18 cellular contexts compared by ENCODE assay signal in the genomic region with DNA sequence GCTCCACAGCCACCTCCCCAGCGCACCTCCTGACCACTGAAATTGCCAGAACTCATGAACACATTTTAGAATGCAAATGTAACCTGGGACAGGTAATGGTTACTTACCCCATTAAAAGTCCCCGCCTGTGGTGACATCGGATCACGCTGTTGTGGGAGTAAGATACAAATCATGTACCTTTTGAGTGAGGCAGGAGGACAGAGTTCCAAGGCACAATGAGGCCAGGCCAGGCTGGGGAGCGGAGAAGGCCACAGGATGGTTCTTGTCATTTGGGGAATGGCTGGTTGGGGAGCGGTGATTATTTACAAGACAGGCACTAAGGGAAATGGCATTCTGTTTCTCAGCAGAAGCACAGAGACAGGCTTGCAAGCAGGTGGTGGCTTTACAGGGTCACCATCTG.
"Had no signal": no experiment of that assay in that cellular context is flagged by ENCODE, and none has a peak within 500 bp of the region (broad histone marks: within the 10 kb centered on the region; RNA-seq: fewer than 3 reads in every experiment).

No MANE protein-coding gene starts in this region.

- H3K36me3 ChIP-seq: SJCRH30 had no signal

- H3K4me2 ChIP-seq: KMS-11 had no signal

- ATAC-seq: K562, Panc1, PC-3 had no signal

- H3K4me3 ChIP-seq: K562, SJCRH30, SK-N-MC had no signal

- H3K27me3 ChIP-seq: SJCRH30 had no signal

- H3K4me1 ChIP-seq: SJCRH30 had no signal

- H3K9ac ChIP-seq: KMS-11 had no signal

- DNase-seq: Kasumi-1, MM.1S, NCI-H1092 treated with DMSO at 0.1 percent for 48 hours, NCI-H1436, NCI-H1930, NCI-H2081, NCI-H2107, NCI-H2227 treated with DMSO at 0.1 percent for 48 hours, NCI-H69, PC-3, SHP77 treated with DMSO at 0.1 percent for 48 hours, SJCRH30 had no signal

- H3K27ac ChIP-seq: HL-60, KMS-11, RWPE1, SJCRH30, SK-N-MC had no signal
